ENCODE assay signal across 8 cellular contexts in the genomic region with DNA sequence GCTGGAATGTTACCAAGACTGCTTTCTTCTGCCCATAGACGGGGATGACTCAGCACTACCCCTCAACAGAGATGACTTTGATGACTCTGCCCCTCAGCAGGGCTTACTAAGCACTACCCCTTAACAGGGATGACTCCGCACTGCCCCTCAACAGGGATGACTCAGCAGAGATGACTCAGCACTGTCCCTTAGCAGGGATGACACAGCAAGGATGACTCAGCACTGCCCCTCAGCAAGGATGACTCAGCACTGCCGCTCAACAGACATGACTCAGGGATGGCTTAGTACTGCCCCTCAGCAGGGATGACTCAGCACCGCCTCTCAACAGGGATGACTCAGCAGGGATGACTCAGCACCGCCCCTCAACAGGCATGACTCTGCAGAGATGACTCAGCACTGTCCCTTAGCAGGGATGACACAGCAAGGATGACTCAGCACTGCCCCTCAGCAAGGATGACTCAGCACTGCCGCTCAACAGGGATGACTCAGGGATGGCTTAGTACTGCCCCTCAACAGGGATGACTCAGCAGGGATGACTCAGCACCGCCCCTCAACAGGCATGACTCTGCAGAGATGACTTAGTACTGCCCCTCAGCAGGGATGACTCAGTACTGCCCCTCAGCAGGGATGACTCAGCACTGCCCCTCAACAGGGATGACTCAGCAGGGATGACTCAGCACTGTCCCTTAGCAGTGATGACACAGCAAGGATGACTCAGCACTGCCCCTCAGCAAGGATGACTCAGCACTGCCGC. TPM values are rescaled to one million over a fixed set of nuclear protein-coding genes. Genes with fewer than 3 reads are reported as not detected.
DNase-seq lines count a peak whose midpoint lies in the region; ATAC-seq and TF ChIP-seq lines count a peak whose summit lies in the region.
"Not testable (repeated sequence)": the region's sequence is repeated elsewhere in the genome, so short reads cannot be mapped to it uniquely, and the experiment has no call there.

No MANE protein-coding gene starts in this region.

- intact Hi-C loops in CD8-positive, alpha-beta T cell (cut with DNase I, micrococcal nuclease); breast epithelium (cut with DNase I; ENCODE audit: low total_unique reads); left ventricle myocardium inferior (cut with micrococcal nuclease); ovary (cut with DNase I): not testable (repeated sequence)

- H3K27ac Mint-ChIP-seq in CD8-positive, alpha-beta T cell = peak overlapping the region; percentile 62
- peak overlapping the region; percentile 95 for H3K27ac Mint-ChIP-seq in stimulated activated naive B cell treated with anti-CD40 and anti-IgM and Interleukin-4, amounts not matched to agents 10 μg/mL and 1 μg/mL and 100 μg/mL, for 72 hours

- TF ChIP-seq EP300 in ovary (IDR thresholded peaks at IDR 0.05) = not testable (repeated sequence)

- H3K27me3 Mint-ChIP-seq in CD8-positive, alpha-beta T cell (ENCODE audit: low read depth); stimulated activated naive B cell treated with anti-CD40 and anti-IgM and Interleukin-4, amounts not matched to agents 10 μg/mL and 1 μg/mL and 100 μg/mL, for 72 hours: not testable (repeated sequence)

- TF ChIP-seq POLR2A in breast epithelium (IDR thresholded peaks at IDR 0.05); ovary (IDR thresholded peaks at IDR 0.05): not testable (repeated sequence)

- POLR2A ChIA-PET in CD8-positive, alpha-beta T cell (lab: Charles Lee) = not testable (repeated sequence)

- TF ChIP-seq CTCF in CD8-positive, alpha-beta T cell (IDR thresholded peaks at IDR 0.05); breast epithelium (IDR thresholded peaks at IDR 0.05); left ventricle myocardium inferior (IDR thresholded peaks at IDR 0.05; ENCODE audit: borderline replicate concordance); ovary (IDR thresholded peaks at IDR 0.05): not testable (repeated sequence)

- H3K27ac ChIP-seq in CD8-positive, alpha-beta T cell (ENCODE audit: low read depth, low read length) = not testable (repeated sequence)
- H3K27ac ChIP-seq in KOPT-K1 (ENCODE audit: low read depth, low read length, poor library complexity, severe bottlenecking) = peak overlapping the region; percentile 27
- peak overlapping the region; percentile 74 to 92 for H3K27ac ChIP-seq in breast epithelium
- peak overlapping the region; percentile 46 for H3K27ac ChIP-seq in left ventricle myocardium inferior (replicated peaks)
- H3K27ac ChIP-seq in ovary = peak overlapping the region in 1 of 2 donors; percentile 11

- 57 to 74% (median 61%) methylated on average over 8 of the region's 8 CpGs for WGBS in ovary, 3 donors

- peak; percentile 46 for ATAC-seq in CD8-positive, alpha-beta T cell
- not testable (repeated sequence) for ATAC-seq in stimulated activated naive B cell treated with anti-CD40 and anti-IgM and Interleukin-4, amounts not matched to agents 10 μg/mL and 1 μg/mL and 100 μg/mL, for 72 hours (replicated peaks)

- H3K4me3 Mint-ChIP-seq in CD8-positive, alpha-beta T cell = not testable (repeated sequence)
- H3K4me3 Mint-ChIP-seq in stimulated activated naive B cell treated with anti-CD40 and anti-IgM and Interleukin-4, amounts not matched to agents 10 μg/mL and 1 μg/mL and 100 μg/mL, for 72 hours = peak overlapping the region; percentile 47 to 70

- H3K36me3 ChIP-seq in CD8-positive, alpha-beta T cell (ENCODE audit: insufficient read depth, low read length); breast epithelium; ovary: not testable (repeated sequence)
- peaks cover 97% of the 10 kb centered on the region for H3K36me3 ChIP-seq in KOPT-K1 (ENCODE audit: insufficient read depth, low read length)
- peaks cover 74% of the 10 kb centered on the region for H3K36me3 ChIP-seq in left ventricle myocardium inferior

- H3K9me3 ChIP-seq in CD8-positive, alpha-beta T cell (ENCODE audit: low read length); breast epithelium; left ventricle myocardium inferior (replicated peaks); ovary: not testable (repeated sequence)
- H3K9me3 ChIP-seq in KOPT-K1 (ENCODE audit: insufficient read depth, low read length, poor library complexity, severe bottlenecking) = peaks cover 15% of the 10 kb centered on the region

- not testable (repeated sequence) for H3K4me3 ChIP-seq in CD8-positive, alpha-beta T cell (ENCODE audit: low read depth, low read length); breast epithelium; left ventricle myocardium inferior; ovary

- H3K4me1 ChIP-seq in CD8-positive, alpha-beta T cell (ENCODE audit: insufficient read depth, low read length); breast epithelium; left ventricle myocardium inferior; ovary (ENCODE audit: insufficient read depth): not testable (repeated sequence)

- H3K36me3 Mint-ChIP-seq in CD8-positive, alpha-beta T cell = peaks cover 61% of the 10 kb centered on the region
- peaks cover 60 to 75% of the 10 kb centered on the region in 2 donors for H3K36me3 Mint-ChIP-seq in stimulated activated naive B cell treated with anti-CD40 and anti-IgM and Interleukin-4, amounts not matched to agents 10 μg/mL and 1 μg/mL and 100 μg/mL, for 72 hours

- DNase-seq in CD8-positive, alpha-beta T cell = peak in 4 of 7 experiments; percentile 17 to 56 (median 33)
- DNase-seq in RPMI7951 (ENCODE audit: low read depth) (peak; percentile 78), breast epithelium (ENCODE audit: low spot score in 2 of 2) (peak; percentile 64 to 66), ovary (peak; percentile 54 to 71 (median 56))
- peak; percentile 11 to 34 for DNase-seq in activated CD8-positive, alpha-beta memory T cell treated with anti-CD3 and anti-CD28 coated beads for 4 hours (ENCODE audit: low read depth in 2 of 2)
- DNase-seq in left ventricle myocardium inferior; stimulated activated naive B cell treated with anti-CD40 and anti-IgM and Interleukin-4, amounts not matched to agents 10 μg/mL and 1 μg/mL and 100 μg/mL, for 72 hours: not testable (repeated sequence)

- not testable (repeated sequence) for H3K4me1 Mint-ChIP-seq in CD8-positive, alpha-beta T cell (ENCODE audit: low read depth)
- peaks cover 13 to 18% of the 10 kb centered on the region in 2 donors for H3K4me1 Mint-ChIP-seq in stimulated activated naive B cell treated with anti-CD40 and anti-IgM and Interleukin-4, amounts not matched to agents 10 μg/mL and 1 μg/mL and 100 μg/mL, for 72 hours

- H3K9me3 Mint-ChIP-seq in CD8-positive, alpha-beta T cell; stimulated activated naive B cell treated with anti-CD40 and anti-IgM and Interleukin-4, amounts not matched to agents 10 μg/mL and 1 μg/mL and 100 μg/mL, for 72 hours: not testable (repeated sequence)

- not testable (repeated sequence) for H3K27me3 ChIP-seq in CD8-positive, alpha-beta T cell (ENCODE audit: insufficient read depth, low read length); breast epithelium; left ventricle myocardium inferior (ENCODE audit: low read depth); ovary

- CTCF ChIA-PET in CD8-positive, alpha-beta T cell (lab: Charles Lee) = not testable (repeated sequence)

RNA-seq across cellular contexts. Expression of a gene that starts 24.4 kb away (rescaled TPM):
- 1 to 10 TPM in 1 of 2 experiments, under 1 TPM in 1; 0.58 to 1.2 TPM for total RNA-seq in CD8-positive, alpha-beta T cell
- 7.7 TPM in 2 replicates for total RNA-seq in RPMI7951 (2014; rRNA removed; shearing (Covaris generic))
- total RNA-seq in breast epithelium (1 to 10 TPM; 3.7 to 7.9 (median 6.0) TPM), left ventricle myocardium inferior (4.6 TPM), ovary (1 to 10 TPM; 1.3 to 6.2 (median 2.5) TPM)
- 1 to 10 TPM in 1 of 2 donors, under 1 TPM in 1; 0.97 to 1.5 TPM for polyA plus RNA-seq in ovary

RNA-seq across cellular contexts. Expression of a gene that starts 46.3 kb away (rescaled TPM):
- total RNA-seq in CD8-positive, alpha-beta T cell = 10 to 100 TPM; 27.1 to 30.0 TPM
- 97.2 and 143 TPM in 2 replicates for total RNA-seq in RPMI7951 (2014; rRNA removed; shearing (Covaris generic))
- total RNA-seq in breast epithelium (10 to 100 TPM; 58.0 to 87.2 (median 75.2) TPM), left ventricle myocardium inferior (44.7 TPM), ovary (10 to 100 TPM; 37.8 to 64.4 (median 53.3) TPM)
- 10 to 100 TPM; 17.9 to 44.4 TPM for polyA plus RNA-seq in ovary
